ENCODE assay signal across 13 cellular contexts in the genomic region with DNA sequence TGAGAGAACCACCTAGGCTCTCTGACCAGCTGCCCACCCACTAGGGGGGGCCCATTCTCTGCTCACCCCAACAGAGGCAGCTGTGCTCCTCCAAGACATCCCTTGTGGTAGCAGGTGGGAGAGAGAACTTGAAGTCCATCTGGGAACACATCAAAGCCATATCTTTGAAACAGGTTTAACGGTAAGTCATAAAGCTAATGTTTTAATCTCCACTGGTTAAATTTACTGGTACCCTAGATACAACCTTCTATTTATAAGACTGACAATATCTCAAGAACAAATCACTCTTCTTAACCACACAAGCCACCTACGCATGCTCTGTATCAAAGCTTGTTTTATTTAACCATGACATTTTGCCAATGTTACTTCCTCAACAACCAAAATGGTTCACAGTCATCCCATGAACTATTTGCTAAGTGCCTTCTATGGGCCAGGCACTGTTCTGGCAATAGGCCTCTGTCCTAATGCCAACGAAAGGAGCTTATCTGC. TPM values are rescaled to one million over a fixed set of nuclear protein-coding genes. Genes with fewer than 3 reads are reported as not detected.
DNase-seq lines count a peak whose midpoint lies in the region; FAIRE-seq and TF ChIP-seq lines count a peak whose summit lies in the region.
"Had no signal": no experiment of that assay in that cellular context is flagged by ENCODE, and none has a peak within 500 bp of the region (broad histone marks: within the 10 kb centered on the region; RNA-seq: fewer than 3 reads in every experiment).

No MANE protein-coding gene starts in this region.

- no peaks in the 10 kb centered on the region for H3K27me3 Mint-ChIP-seq in activated naive CD8-positive, alpha-beta T cell
- no peaks in the 10 kb centered on the region for H3K27me3 Mint-ChIP-seq in activated naive CD8-positive, alpha-beta T cell treated with anti-CD3 and anti-CD28 coated beads for 36 hours
- no peaks in the 10 kb centered on the region for H3K27me3 Mint-ChIP-seq in activated CD4-positive, alpha-beta memory T cell treated with anti-CD3 and anti-CD28 coated beads for 36 hours
- no peaks in the 10 kb centered on the region for H3K27me3 Mint-ChIP-seq in stimulated activated naive CD8-positive, alpha-beta T cell treated with anti-CD3 and anti-CD28 coated beads, Interleukin-15, Interleukin-2, amounts not matched to agents 100 ng/mL and 50 ng/mL, for 24 hours

- FAIRE-seq in GM19239 (lab: Jason Lieb, UNC), result no peak
- FAIRE-seq: frontal cortex, GM12892 had no signal

- H3K4me1 ChIP-seq in left ventricle myocardium inferior (peaks cover 24% of the 10 kb centered on the region), esophagus squamous epithelium (peaks cover 0 to 5% (median 0%) of the 10 kb centered on the region in 3 donors)

- POLR2A ChIA-PET in activated CD4-positive, alpha-beta memory T cell treated with anti-CD3 and anti-CD28 coated beads for 36 hours (lab: Charles Lee), result interaction anchor here (0.7 to 2.0 kb wide), 4 partner anchors 17 to 191 kb away, joined by 4 to 8 read pairs (median 6); no protein-coding TSS in a partner anchor

- 89 to 92% methylated on average over 3 of the region's 3 CpGs for WGBS in esophagus squamous epithelium, 2 donors

- H3K27me3 ChIP-seq in left ventricle myocardium inferior (ENCODE audit: low read depth), result no peaks in the 10 kb centered on the region
- no peaks in the 10 kb centered on the region for H3K27me3 ChIP-seq in esophagus squamous epithelium

- DNase-seq in activated naive CD8-positive, alpha-beta T cell treated with anti-CD3 and anti-CD28 coated beads for 36 hours, result no peak
- no peak for DNase-seq in activated CD4-positive, alpha-beta memory T cell treated with anti-CD3 and anti-CD28 coated beads for 36 hours
- no peak for DNase-seq in left ventricle myocardium inferior
- DNase-seq in GM19239 (ENCODE audit: insufficient read length, low spot score), result no peak
- DNase-seq in esophagus squamous epithelium (lab: John Stamatoyannopoulos, UW), result no peak
- no peak for DNase-seq in activated effector memory CD4-positive, alpha-beta T cell treated with anti-CD3 and anti-CD28 coated beads, Interleukin-2, amount 50 U/mL, for 16 hours
- DNase-seq: DND-41; effector memory CD4-positive, alpha-beta T cell; MV-4-11 had no signal

- peaks cover 25% of the 10 kb centered on the region for H3K4me1 Mint-ChIP-seq in activated naive CD8-positive, alpha-beta T cell (ENCODE audit: low read depth)
- H3K4me1 Mint-ChIP-seq in activated naive CD8-positive, alpha-beta T cell treated with anti-CD3 and anti-CD28 coated beads for 36 hours, result peaks cover 15% of the 10 kb centered on the region
- H3K4me1 Mint-ChIP-seq in activated CD4-positive, alpha-beta memory T cell treated with anti-CD3 and anti-CD28 coated beads for 36 hours (ENCODE audit: low read depth), result peaks cover 37% of the 10 kb centered on the region
- peaks cover 31% of the 10 kb centered on the region for H3K4me1 Mint-ChIP-seq in stimulated activated naive CD8-positive, alpha-beta T cell treated with anti-CD3 and anti-CD28 coated beads, Interleukin-15, Interleukin-2, amounts not matched to agents 100 ng/mL and 50 ng/mL, for 24 hours (ENCODE audit: low read depth)

- peaks cover 46% of the 10 kb centered on the region for H3K36me3 Mint-ChIP-seq in activated naive CD8-positive, alpha-beta T cell
- peaks cover 53% of the 10 kb centered on the region for H3K36me3 Mint-ChIP-seq in activated naive CD8-positive, alpha-beta T cell treated with anti-CD3 and anti-CD28 coated beads for 36 hours
- peaks cover 63% of the 10 kb centered on the region for H3K36me3 Mint-ChIP-seq in activated CD4-positive, alpha-beta memory T cell treated with anti-CD3 and anti-CD28 coated beads for 36 hours
- peaks cover 70% of the 10 kb centered on the region for H3K36me3 Mint-ChIP-seq in stimulated activated naive CD8-positive, alpha-beta T cell treated with anti-CD3 and anti-CD28 coated beads, Interleukin-15, Interleukin-2, amounts not matched to agents 100 ng/mL and 50 ng/mL, for 24 hours (ENCODE audit: low read depth)

- H3K36me3 ChIP-seq in left ventricle myocardium inferior, result peaks cover 48% of the 10 kb centered on the region
- H3K36me3 ChIP-seq in esophagus squamous epithelium, result peaks cover 0 to 63% (median 12%) of the 10 kb centered on the region in 3 donors

- H3K9me3 Mint-ChIP-seq in activated naive CD8-positive, alpha-beta T cell (ENCODE audit: low read depth), result peaks cover 4% of the 10 kb centered on the region
- no peaks in the 10 kb centered on the region for H3K9me3 Mint-ChIP-seq in activated naive CD8-positive, alpha-beta T cell treated with anti-CD3 and anti-CD28 coated beads for 36 hours
- H3K9me3 Mint-ChIP-seq in activated CD4-positive, alpha-beta memory T cell treated with anti-CD3 and anti-CD28 coated beads for 36 hours, result no peaks in the 10 kb centered on the region
- H3K9me3 Mint-ChIP-seq in stimulated activated naive CD8-positive, alpha-beta T cell treated with anti-CD3 and anti-CD28 coated beads, Interleukin-15, Interleukin-2, amounts not matched to agents 100 ng/mL and 50 ng/mL, for 24 hours, result no peaks in the 10 kb centered on the region

- H3K4me3 ChIP-seq in left ventricle myocardium inferior, result no peak overlapping the region
- H3K4me3 ChIP-seq in esophagus squamous epithelium, result no peak overlapping the region

- intact Hi-C loops in activated CD4-positive, alpha-beta memory T cell treated with anti-CD3 and anti-CD28 coated beads for 36 hours (cut with micrococcal nuclease), result loop anchor here (2.0 kb wide), 1 partner anchor 17 kb away; no protein-coding TSS in a partner anchor
- intact Hi-C loops in left ventricle myocardium inferior (cut with micrococcal nuclease), result no loop called here
- intact Hi-C loops in esophagus squamous epithelium (cut with DNase I), result no loop called here

- no peak for TF ChIP-seq POLR2A in esophagus squamous epithelium (IDR thresholded peaks at IDR 0.05)

- H3K4me3 Mint-ChIP-seq in activated naive CD8-positive, alpha-beta T cell, result peak overlapping the region; percentile 1
- no peak overlapping the region for H3K4me3 Mint-ChIP-seq in activated naive CD8-positive, alpha-beta T cell treated with anti-CD3 and anti-CD28 coated beads for 36 hours
- H3K4me3 Mint-ChIP-seq in activated CD4-positive, alpha-beta memory T cell treated with anti-CD3 and anti-CD28 coated beads for 36 hours, result no peak overlapping the region
- H3K4me3 Mint-ChIP-seq in stimulated activated naive CD8-positive, alpha-beta T cell treated with anti-CD3 and anti-CD28 coated beads, Interleukin-15, Interleukin-2, amounts not matched to agents 100 ng/mL and 50 ng/mL, for 24 hours, result peak overlapping the region; percentile 0

- CTCF ChIA-PET in activated CD4-positive, alpha-beta memory T cell treated with anti-CD3 and anti-CD28 coated beads for 36 hours (lab: Charles Lee), result interaction anchor here (1.5 kb wide), 1 partner anchor 426 kb away, joined by 8 read pairs; no protein-coding TSS in a partner anchor

- H3K27ac ChIP-seq in left ventricle myocardium inferior (replicated peaks) (peak overlapping the region; percentile 53), esophagus squamous epithelium (no peak overlapping the region)

- peaks cover 7% of the 10 kb centered on the region for H3K9me3 ChIP-seq in left ventricle myocardium inferior (replicated peaks)
- H3K9me3 ChIP-seq in esophagus squamous epithelium, result no peaks in the 10 kb centered on the region

- peak overlapping the region; percentile 5 for H3K27ac Mint-ChIP-seq in activated naive CD8-positive, alpha-beta T cell
- no peak overlapping the region for H3K27ac Mint-ChIP-seq in activated naive CD8-positive, alpha-beta T cell treated with anti-CD3 and anti-CD28 coated beads for 36 hours
- peak overlapping the region; percentile 12 for H3K27ac Mint-ChIP-seq in activated CD4-positive, alpha-beta memory T cell treated with anti-CD3 and anti-CD28 coated beads for 36 hours
- H3K27ac Mint-ChIP-seq in stimulated activated naive CD8-positive, alpha-beta T cell treated with anti-CD3 and anti-CD28 coated beads, Interleukin-15, Interleukin-2, amounts not matched to agents 100 ng/mL and 50 ng/mL, for 24 hours, result peak overlapping the region; percentile 1

- no peak for TF ChIP-seq CTCF in left ventricle myocardium inferior (IDR thresholded peaks at IDR 0.05; ENCODE audit: borderline replicate concordance)
- TF ChIP-seq CTCF in esophagus squamous epithelium (IDR thresholded peaks at IDR 0.05), result no peak

RNA-seq across cellular contexts. Expression of a gene that starts 20.4 kb away (rescaled TPM):
- total RNA-seq in activated naive CD8-positive, alpha-beta T cell treated with anti-CD3 and anti-CD28 coated beads for 36 hours, result 10 to 100 TPM; 12.4 to 13.2 TPM
- 10 to 100 TPM; 38.8 to 40.9 TPM for total RNA-seq in activated CD4-positive, alpha-beta memory T cell treated with anti-CD3 and anti-CD28 coated beads for 36 hours
- total RNA-seq in left ventricle myocardium inferior, result 44.1 TPM
- 10 to 100 TPM; 10.6 to 25.4 (median 16.7) TPM for total RNA-seq in esophagus squamous epithelium

Comparison
In these comparisons a context has a peak if more than half of its experiments do, and no peak if none do; other contexts are left out.
1. H3K4me3 Mint-ChIP-seq: peak in activated naive CD8-positive, alpha-beta T cell (single experiment) and stimulated activated naive CD8-positive, alpha-beta T cell treated with anti-CD3 and anti-CD28 coated beads, Interleukin-15, Interleukin-2, amounts not matched to agents 100 ng/mL and 50 ng/mL, for 24 hours (single experiment); none in activated naive CD8-positive, alpha-beta T cell treated with anti-CD3 and anti-CD28 coated beads for 36 hours (single experiment) and activated CD4-positive, alpha-beta memory T cell treated with anti-CD3 and anti-CD28 coated beads for 36 hours (single experiment).